ENCODE assay signal across 2 cellular contexts in genomic region chr10:69794673-69795072, GRCh38.
TF ChIP-seq lines count a peak whose summit lies in the region.

No MANE protein-coding gene starts in this region.

TF ChIP-seq in HepG2, 621 proteins besides CTCF, POLR2A, EP300 and RAD21:
- TF ChIP-seq MAFF (IDR thresholded peaks at IDR 0.05; ENCODE audit: low read depth, low read length) (peak; percentile 86), ZNF546 (CRISPR knock-in tag; conservative IDR thresholded peaks at IDR 0.05) (no peak), MAFK (conservative IDR thresholded peaks at IDR 0.05 in 1 of 2, IDR thresholded peaks at IDR 0.05 in 1 of 2; ENCODE audit: low read length in 2 of 2) (peak; percentile 87 to 94)

TF ChIP-seq in K562, 482 proteins besides CTCF, POLR2A, EP300 and RAD21:
- peak; percentile 84 for TF ChIP-seq MAFG (tag; conservative IDR thresholded peaks at IDR 0.05)
- peak; percentile 84 for TF ChIP-seq ZNF316 (IDR thresholded peaks at IDR 0.05)
- peak; percentile 85 for TF ChIP-seq MAFF (IDR thresholded peaks at IDR 0.05; ENCODE audit: low read length)
- no peak for TF ChIP-seq ZNF785 (CRISPR knock-in tag; IDR thresholded peaks at IDR 0.05)
- peak; percentile 84 for TF ChIP-seq MAFK (IDR thresholded peaks at IDR 0.05; ENCODE audit: low read length)
- peak; percentile 81 for TF ChIP-seq C11orf30 (IDR thresholded peaks at IDR 0.05; ENCODE audit: low read depth)
